In the genomic region with DNA sequence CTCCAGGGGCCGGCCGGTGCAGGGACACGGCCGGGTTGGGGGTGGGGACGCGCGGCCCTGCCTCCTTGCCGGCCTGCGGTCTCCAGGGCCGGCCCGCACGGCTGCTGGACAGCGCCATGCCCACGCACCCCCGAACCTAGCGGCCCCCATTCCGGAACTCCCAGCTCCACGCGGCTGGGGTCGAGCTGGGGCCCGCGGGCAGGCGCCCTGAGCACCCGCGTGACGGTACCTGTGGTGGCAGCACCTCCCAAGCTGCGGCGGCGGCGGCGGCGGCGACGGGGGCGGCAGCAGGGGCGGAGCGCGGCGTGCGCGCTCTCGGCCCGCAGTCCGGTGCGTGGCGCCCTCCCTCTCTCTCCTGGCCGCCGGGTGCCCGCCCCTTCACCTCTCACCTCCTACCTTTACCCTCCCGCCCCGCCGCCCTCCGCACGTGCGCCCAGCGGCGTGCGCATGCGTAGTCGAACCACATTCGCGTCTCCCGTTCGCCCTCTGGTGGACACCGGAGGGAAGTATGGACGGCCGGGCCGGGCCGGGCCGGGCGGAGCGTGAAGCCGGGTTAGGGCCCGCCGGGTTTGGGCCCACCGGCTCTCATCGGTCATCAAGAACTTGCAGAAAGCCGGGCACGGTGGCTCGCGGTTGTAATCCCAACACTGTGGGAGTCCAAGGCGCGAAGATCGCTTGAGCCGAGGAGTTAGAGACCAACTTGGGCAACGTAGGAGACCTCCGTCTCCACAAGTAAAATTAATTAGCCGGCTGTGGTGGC, we compare ENCODE assay signal across 1 cellular context.
TF ChIP-seq lines count a peak whose summit lies in the region.

Gene SCAP, minus strand, starts transcription at position 372 of the 760 bp plus-strand sequence. CDS start 32,948 bp downstream, outside the sequence.

TF ChIP-seq in WTC11, 78 proteins besides CTCF, POLR2A, EP300 and RAD21 (continued from another document):
- TF ChIP-seq ARID4B (CRISPR knock-in tag; IDR thresholded peaks at IDR 0.05; ENCODE audit: borderline replicate concordance): peak; percentile 50; the same call in 1 of the 2 replicates
- TF ChIP-seq IRF2 (CRISPR knock-in tag; IDR thresholded peaks at IDR 0.05; ENCODE audit: borderline replicate concordance, low read depth): no peak
- 0 out of 2 replicates have a peak, but pooled peaks have one; percentile 24 for TF ChIP-seq ZBTB43 (CRISPR knock-in tag; IDR thresholded peaks at IDR 0.05)
- TF ChIP-seq ESRRA (CRISPR knock-in tag; IDR thresholded peaks at IDR 0.05; ENCODE audit: borderline replicate concordance): 0 out of 2 replicates have a peak, but pooled peaks have one; percentile 79
- TF ChIP-seq GABPB1 (CRISPR knock-in tag; IDR thresholded peaks at IDR 0.05): peak; percentile 35
- TF ChIP-seq, protein P1, sequence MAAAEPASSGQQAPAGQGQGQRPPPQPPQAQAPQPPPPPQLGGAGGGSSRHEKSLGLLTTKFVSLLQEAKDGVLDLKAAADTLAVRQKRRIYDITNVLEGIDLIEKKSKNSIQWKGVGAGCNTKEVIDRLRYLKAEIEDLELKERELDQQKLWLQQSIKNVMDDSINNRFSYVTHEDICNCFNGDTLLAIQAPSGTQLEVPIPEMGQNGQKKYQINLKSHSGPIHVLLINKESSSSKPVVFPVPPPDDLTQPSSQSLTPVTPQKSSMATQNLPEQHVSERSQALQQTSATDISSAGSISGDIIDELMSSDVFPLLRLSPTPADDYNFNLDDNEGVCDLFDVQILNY (CRISPR knock-in tag; IDR thresholded peaks at IDR 0.05): peak; percentile 83; the same call in 1 of the 2 replicates
- no peak for TF ChIP-seq JUN (CRISPR knock-in tag; IDR thresholded peaks at IDR 0.05)
- peak; percentile 83 for TF ChIP-seq GTF2I (CRISPR knock-in tag; conservative IDR thresholded peaks at IDR 0.05)
- peak; percentile 66 for TF ChIP-seq HMGXB4 (CRISPR knock-in tag; IDR thresholded peaks at IDR 0.05)
- TF ChIP-seq, protein P2, sequence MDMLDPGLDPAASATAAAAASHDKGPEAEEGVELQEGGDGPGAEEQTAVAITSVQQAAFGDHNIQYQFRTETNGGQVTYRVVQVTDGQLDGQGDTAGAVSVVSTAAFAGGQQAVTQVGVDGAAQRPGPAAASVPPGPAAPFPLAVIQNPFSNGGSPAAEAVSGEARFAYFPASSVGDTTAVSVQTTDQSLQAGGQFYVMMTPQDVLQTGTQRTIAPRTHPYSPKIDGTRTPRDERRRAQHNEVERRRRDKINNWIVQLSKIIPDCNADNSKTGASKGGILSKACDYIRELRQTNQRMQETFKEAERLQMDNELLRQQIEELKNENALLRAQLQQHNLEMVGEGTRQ (CRISPR knock-in tag; IDR thresholded peaks at IDR 0.05): peak; percentile 87
- TF ChIP-seq KAT7 (CRISPR knock-in tag; IDR thresholded peaks at IDR 0.05; ENCODE audit: borderline replicate concordance): peak; percentile 83; the same call in 1 of the 2 replicates
- TF ChIP-seq ZNF219 (CRISPR knock-in tag; IDR thresholded peaks at IDR 0.05; ENCODE audit: borderline replicate concordance): no peak
- TF ChIP-seq NR2C2 (CRISPR knock-in tag; IDR thresholded peaks at IDR 0.05): peak; percentile 96
- peak; percentile 82 for TF ChIP-seq FOXK1 (CRISPR knock-in tag; IDR thresholded peaks at IDR 0.05)
- 0 out of 2 replicates have a peak, but pooled peaks have one; percentile 20 for TF ChIP-seq NFYB (CRISPR knock-in tag; conservative IDR thresholded peaks at IDR 0.05; ENCODE audit: low read depth)
- peak; percentile 54; the same call in 1 of the 2 replicates for TF ChIP-seq ZNF232 (CRISPR knock-in tag; IDR thresholded peaks at IDR 0.05)
- TF ChIP-seq, protein P3, sequence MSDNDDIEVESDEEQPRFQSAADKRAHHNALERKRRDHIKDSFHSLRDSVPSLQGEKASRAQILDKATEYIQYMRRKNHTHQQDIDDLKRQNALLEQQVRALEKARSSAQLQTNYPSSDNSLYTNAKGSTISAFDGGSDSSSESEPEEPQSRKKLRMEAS (CRISPR knock-in tag; IDR thresholded peaks at IDR 0.05): peak; percentile 95
- TF ChIP-seq, protein P4, sequence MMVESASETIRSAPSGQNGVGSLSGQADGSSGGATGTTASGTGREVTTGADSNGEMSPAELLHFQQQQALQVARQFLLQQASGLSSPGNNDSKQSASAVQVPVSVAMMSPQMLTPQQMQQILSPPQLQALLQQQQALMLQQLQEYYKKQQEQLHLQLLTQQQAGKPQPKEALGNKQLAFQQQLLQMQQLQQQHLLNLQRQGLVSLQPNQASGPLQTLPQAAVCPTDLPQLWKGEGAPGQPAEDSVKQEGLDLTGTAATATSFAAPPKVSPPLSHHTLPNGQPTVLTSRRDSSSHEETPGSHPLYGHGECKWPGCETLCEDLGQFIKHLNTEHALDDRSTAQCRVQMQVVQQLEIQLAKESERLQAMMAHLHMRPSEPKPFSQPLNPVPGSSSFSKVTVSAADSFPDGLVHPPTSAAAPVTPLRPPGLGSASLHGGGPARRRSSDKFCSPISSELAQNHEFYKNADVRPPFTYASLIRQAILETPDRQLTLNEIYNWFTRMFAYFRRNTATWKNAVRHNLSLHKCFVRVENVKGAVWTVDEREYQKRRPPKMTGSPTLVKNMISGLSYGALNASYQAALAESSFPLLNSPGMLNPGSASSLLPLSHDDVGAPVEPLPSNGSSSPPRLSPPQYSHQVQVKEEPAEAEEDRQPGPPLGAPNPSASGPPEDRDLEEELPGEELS (CRISPR knock-in tag; IDR thresholded peaks at IDR 0.05): peak; percentile 58
- TF ChIP-seq, protein P5, sequence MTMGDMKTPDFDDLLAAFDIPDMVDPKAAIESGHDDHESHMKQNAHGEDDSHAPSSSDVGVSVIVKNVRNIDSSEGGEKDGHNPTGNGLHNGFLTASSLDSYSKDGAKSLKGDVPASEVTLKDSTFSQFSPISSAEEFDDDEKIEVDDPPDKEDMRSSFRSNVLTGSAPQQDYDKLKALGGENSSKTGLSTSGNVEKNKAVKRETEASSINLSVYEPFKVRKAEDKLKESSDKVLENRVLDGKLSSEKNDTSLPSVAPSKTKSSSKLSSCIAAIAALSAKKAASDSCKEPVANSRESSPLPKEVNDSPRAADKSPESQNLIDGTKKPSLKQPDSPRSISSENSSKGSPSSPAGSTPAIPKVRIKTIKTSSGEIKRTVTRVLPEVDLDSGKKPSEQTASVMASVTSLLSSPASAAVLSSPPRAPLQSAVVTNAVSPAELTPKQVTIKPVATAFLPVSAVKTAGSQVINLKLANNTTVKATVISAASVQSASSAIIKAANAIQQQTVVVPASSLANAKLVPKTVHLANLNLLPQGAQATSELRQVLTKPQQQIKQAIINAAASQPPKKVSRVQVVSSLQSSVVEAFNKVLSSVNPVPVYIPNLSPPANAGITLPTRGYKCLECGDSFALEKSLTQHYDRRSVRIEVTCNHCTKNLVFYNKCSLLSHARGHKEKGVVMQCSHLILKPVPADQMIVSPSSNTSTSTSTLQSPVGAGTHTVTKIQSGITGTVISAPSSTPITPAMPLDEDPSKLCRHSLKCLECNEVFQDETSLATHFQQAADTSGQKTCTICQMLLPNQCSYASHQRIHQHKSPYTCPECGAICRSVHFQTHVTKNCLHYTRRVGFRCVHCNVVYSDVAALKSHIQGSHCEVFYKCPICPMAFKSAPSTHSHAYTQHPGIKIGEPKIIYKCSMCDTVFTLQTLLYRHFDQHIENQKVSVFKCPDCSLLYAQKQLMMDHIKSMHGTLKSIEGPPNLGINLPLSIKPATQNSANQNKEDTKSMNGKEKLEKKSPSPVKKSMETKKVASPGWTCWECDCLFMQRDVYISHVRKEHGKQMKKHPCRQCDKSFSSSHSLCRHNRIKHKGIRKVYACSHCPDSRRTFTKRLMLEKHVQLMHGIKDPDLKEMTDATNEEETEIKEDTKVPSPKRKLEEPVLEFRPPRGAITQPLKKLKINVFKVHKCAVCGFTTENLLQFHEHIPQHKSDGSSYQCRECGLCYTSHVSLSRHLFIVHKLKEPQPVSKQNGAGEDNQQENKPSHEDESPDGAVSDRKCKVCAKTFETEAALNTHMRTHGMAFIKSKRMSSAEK (CRISPR knock-in tag; IDR thresholded peaks at IDR 0.05; ENCODE audit: borderline replicate concordance): 0 out of 2 replicates have a peak, but pooled peaks have one; percentile 11
- peak; percentile 78; the same call in 1 of the 2 replicates for TF ChIP-seq TEAD1 (CRISPR knock-in tag; IDR thresholded peaks at IDR 0.05)
TF ChIP-seq in WTC11: peak in this region for 25.
